8 cellular contexts compared by ENCODE assay signal in the genomic region with DNA sequence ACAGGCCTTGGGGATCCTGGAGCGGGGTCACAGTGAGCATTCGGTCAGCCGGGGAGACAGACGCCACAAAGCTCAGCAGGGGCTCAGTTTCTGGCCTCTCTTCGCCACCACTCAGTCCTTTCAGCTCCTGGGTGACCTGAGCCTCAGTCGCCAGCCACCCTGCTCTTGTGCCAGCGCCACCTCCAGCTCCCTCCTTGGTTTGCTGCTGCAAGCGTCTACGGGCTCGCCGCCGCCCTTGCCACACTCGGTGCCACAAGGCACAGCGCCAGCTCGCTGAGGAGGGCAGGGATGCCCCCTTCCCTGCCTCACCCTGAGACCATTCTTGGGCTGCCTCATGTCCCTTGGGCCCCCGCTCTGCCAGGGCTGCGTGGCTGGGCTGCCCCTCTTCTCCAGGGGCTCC. TPM values are rescaled to one million over a fixed set of nuclear protein-coding genes. Genes with fewer than 3 reads are reported as not detected.
DNase-seq lines count a peak whose midpoint lies in the region; ATAC-seq and TF ChIP-seq lines count a peak whose summit lies in the region.

No MANE protein-coding gene starts in this region.

- intact Hi-C loops in prostate gland (cut with DNase I): no loop called here

- H3K4me1 ChIP-seq in RWPE2 (ENCODE audit: insufficient read depth, poor library complexity, severe bottlenecking): peaks cover 7% of the 10 kb centered on the region
- H3K4me1 ChIP-seq in prostate gland (replicated peaks): peaks cover 11% of the 10 kb centered on the region

- peak overlapping the region; percentile 71 for H3K4me3 ChIP-seq in GM06990 (replicated peaks; ENCODE audit: low read depth, low read length)
- H3K4me3 ChIP-seq in RWPE2 (ENCODE audit: severe bottlenecking): peak overlapping the region; percentile 61
- H3K4me3 ChIP-seq in fibroblast of villous mesenchyme (ENCODE audit: low read depth, low read length): peak overlapping the region; percentile 89
- H3K4me3 ChIP-seq in prostate gland: peak overlapping the region in 1 of 2 donors; percentile 74

- TF ChIP-seq CTCF in GM06990 (IDR thresholded peaks at IDR 0.05; ENCODE audit: insufficient read depth, low read length, poor library complexity, severe bottlenecking): no peak
- TF ChIP-seq CTCF in RWPE2 (IDR thresholded peaks at IDR 0.05; ENCODE audit: poor library complexity, severe bottlenecking): no peak
- TF ChIP-seq CTCF in fibroblast of villous mesenchyme (IDR thresholded peaks at IDR 0.05; ENCODE audit: insufficient read depth, low read depth, low read length): no peak
- no peak for TF ChIP-seq CTCF in prostate gland (IDR thresholded peaks at IDR 0.05)

- no peaks in the 10 kb centered on the region for H3K27me3 ChIP-seq in GM06990 (replicated peaks; ENCODE audit: control insufficient read depth, insufficient read depth, low read length)
- no peaks in the 10 kb centered on the region for H3K27me3 ChIP-seq in RWPE2 (ENCODE audit: insufficient read depth, poor library complexity, severe bottlenecking)
- H3K27me3 ChIP-seq in prostate gland (replicated peaks; ENCODE audit: insufficient read depth): no peaks in the 10 kb centered on the region

- H3K9me3 ChIP-seq in RWPE2 (ENCODE audit: severe bottlenecking) (no peaks in the 10 kb centered on the region), prostate gland (no peaks in the 10 kb centered on the region)

- peaks cover 25% of the 10 kb centered on the region for H3K36me3 ChIP-seq in GM06990 (ENCODE audit: control insufficient read depth, insufficient read depth, low read length)
- peaks cover 42% of the 10 kb centered on the region for H3K36me3 ChIP-seq in RWPE2 (ENCODE audit: low read depth)
- no peaks in the 10 kb centered on the region for H3K36me3 ChIP-seq in prostate gland

- WGBS in prostate gland: 54% methylated on average over 17 of the region's 17 CpGs

- H3K27ac ChIP-seq in RWPE2 (ENCODE audit: poor library complexity, severe bottlenecking) (peak overlapping the region; percentile 79), prostate gland (peak overlapping the region; percentile 98 to 99)

- TF ChIP-seq POLR2A in prostate gland (IDR thresholded peaks at IDR 0.05): no peak

- ATAC-seq in RWPE2 (ENCODE audit: low read depth) (no peak), GM19328 (IDR thresholded peaks at IDR 0.05; ENCODE audit: unreplicated experiment) (no peak), GM18909 (IDR thresholded peaks at IDR 0.05; ENCODE audit: poor library complexity, unreplicated experiment) (no peak), GM21390 (IDR thresholded peaks at IDR 0.05; ENCODE audit: unreplicated experiment) (no peak)

- no peak for DNase-seq in GM06990 (ENCODE audit: extremely low read depth, insufficient read length)
- DNase-seq in RWPE2 (ENCODE audit: low spot score): no peak
- DNase-seq in fibroblast of villous mesenchyme (ENCODE audit: low read depth): no peak
- DNase-seq in prostate gland (ENCODE audit: low spot score): no peak
- DNase-seq in NCI-H446 treated with DMSO at 0.1 percent for 48 hours (lab: John Stamatoyannopoulos, UW): no peak

RNA-seq across cellular contexts. Expression of gene EEF1G, which starts 1.5 kb away (rescaled TPM):
- total RNA-seq in fibroblast of villous mesenchyme (876 and 1,014 TPM in 2 replicates), prostate gland (1,000 to 10,000 TPM; 1,254 to 2,389 TPM)

RNA-seq across cellular contexts. Expression of gene TUT1, which starts 16.2 kb away (rescaled TPM):
- total RNA-seq in fibroblast of villous mesenchyme (4.3 and 5.2 TPM in 2 replicates), prostate gland (10 to 100 TPM; 26.6 to 30.6 TPM)

RNA-seq across cellular contexts. Expression of gene MTA2, which starts 26.5 kb away (rescaled TPM):
- total RNA-seq in fibroblast of villous mesenchyme (145 and 197 TPM in 2 replicates), prostate gland (100 to 1,000 TPM in 1 of 2 donors, 10 to 100 TPM in 1; 96.5 to 110 TPM)

RNA-seq across cellular contexts. Expression of gene AHNAK, which starts 28.6 kb away (rescaled TPM):
- 474 and 514 TPM in 2 replicates for total RNA-seq in fibroblast of villous mesenchyme
- 100 to 1,000 TPM; 367 to 434 TPM for total RNA-seq in prostate gland

RNA-seq across cellular contexts. Expression of gene EML3, which starts 37.4 kb away (rescaled TPM):
- 15.5 and 21.6 TPM in 2 replicates for total RNA-seq in fibroblast of villous mesenchyme
- total RNA-seq in prostate gland: 10 to 100 TPM; 50.2 to 80.1 TPM
